In genomic region chr1:40849801-40850592, GRCh38 we compare ENCODE assay signal across 8 cellular contexts. TPM values are rescaled to one million over a fixed set of nuclear protein-coding genes. Genes with fewer than 3 reads are reported as not detected.
DNase-seq lines count a peak whose midpoint lies in the region; ATAC-seq and TF ChIP-seq lines count a peak whose summit lies in the region.

No MANE protein-coding gene starts in this region.

- no peaks in the 10 kb centered on the region for H3K27me3 ChIP-seq in CD8-positive, alpha-beta T cell (ENCODE audit: insufficient read depth, low read length)
- H3K27me3 ChIP-seq in breast epithelium = no peaks in the 10 kb centered on the region
- H3K27me3 ChIP-seq in kidney epithelial cell (ENCODE audit: control insufficient read depth, insufficient read depth, low read length) = no peaks in the 10 kb centered on the region

- H3K9me3 Mint-ChIP-seq in CD8-positive, alpha-beta T cell = no peaks in the 10 kb centered on the region
- no peaks in the 10 kb centered on the region for H3K9me3 Mint-ChIP-seq in WTC11

- no peaks in the 10 kb centered on the region for H3K36me3 ChIP-seq in CD8-positive, alpha-beta T cell (ENCODE audit: insufficient read depth, low read length)
- H3K36me3 ChIP-seq in breast epithelium = no peaks in the 10 kb centered on the region
- no peaks in the 10 kb centered on the region for H3K36me3 ChIP-seq in kidney epithelial cell (ENCODE audit: control insufficient read depth, insufficient read depth, low read length)

- no peak overlapping the region for H3K27ac ChIP-seq in CD8-positive, alpha-beta T cell (ENCODE audit: low read depth, low read length)
- H3K27ac ChIP-seq in breast epithelium = peak overlapping the region in 1 of 2 donors; percentile 57

- H3K36me3 Mint-ChIP-seq in CD8-positive, alpha-beta T cell = no peaks in the 10 kb centered on the region
- no peaks in the 10 kb centered on the region for H3K36me3 Mint-ChIP-seq in WTC11

- no peaks in the 10 kb centered on the region for H3K9me3 ChIP-seq in CD8-positive, alpha-beta T cell (ENCODE audit: low read length)
- no peaks in the 10 kb centered on the region for H3K9me3 ChIP-seq in breast epithelium

- TF ChIP-seq CTCF in CD8-positive, alpha-beta T cell (IDR thresholded peaks at IDR 0.05) = peak; percentile 76
- TF ChIP-seq CTCF in WTC11 (IDR thresholded peaks at IDR 0.05) (peak; percentile 91), breast epithelium (IDR thresholded peaks at IDR 0.05) (peak; percentile 86 to 94 (median 88)), kidney epithelial cell (IDR thresholded peaks at IDR 0.05; ENCODE audit: insufficient read depth, low read length, poor library complexity, severe bottlenecking) (peak; percentile 88)

- no peak overlapping the region for H3K27ac Mint-ChIP-seq in CD8-positive, alpha-beta T cell
- no peak overlapping the region for H3K27ac Mint-ChIP-seq in WTC11

- POLR2A ChIA-PET in CD8-positive, alpha-beta T cell (lab: Charles Lee) = no interaction called here
- POLR2A ChIA-PET in WTC11 (lab: Charles Lee) = no interaction called here

- H3K4me1 ChIP-seq in CD8-positive, alpha-beta T cell (ENCODE audit: insufficient read depth, low read length) = peaks cover 5% of the 10 kb centered on the region
- no peaks in the 10 kb centered on the region for H3K4me1 ChIP-seq in breast epithelium

- TF ChIP-seq POLR2A in breast epithelium (IDR thresholded peaks at IDR 0.05) = no peak

- DNase-seq in CD8-positive, alpha-beta T cell = peak; percentile 57 to 88 (median 73)
- DNase-seq in NCI-H2081 treated with DMSO at 0.1 percent for 48 hours (lab: John Stamatoyannopoulos, UW) (peak; percentile 6), WTC11 (ENCODE audit: low spot score) (peak; percentile 77), breast epithelium (ENCODE audit: low spot score in 2 of 2) (peak; percentile 66 to 80), kidney epithelial cell (ENCODE audit: low read depth) (no peak)
- peak; percentile 72 to 80 for DNase-seq in stimulated activated CD4-positive, alpha-beta T cell treated with anti-CD3 and anti-CD28 coated beads, Interleukin-2, amount 100 ng/mL, for 48 hours

- CTCF ChIA-PET in CD8-positive, alpha-beta T cell (lab: Charles Lee) = interaction anchor here (0.5 to 11.6 kb wide), 44 partner anchors 9 to 317 kb away, joined by 3 to 286 read pairs (median 4); partner anchors contain the start of gene CITED4
- CTCF ChIA-PET in WTC11 (lab: Charles Lee) = interaction anchor here (0.6 to 19.7 kb wide), 21 partner anchors 8 to 318 kb away, joined by 3 to 515 read pairs (median 4); partner anchors contain the start of genes CITED4, CTPS1 and SLFNL1

- peaks cover 15% of the 10 kb centered on the region for H3K4me1 Mint-ChIP-seq in CD8-positive, alpha-beta T cell (ENCODE audit: low read depth)
- peaks cover 10% of the 10 kb centered on the region for H3K4me1 Mint-ChIP-seq in WTC11

- H3K4me3 ChIP-seq in CD8-positive, alpha-beta T cell (ENCODE audit: low read depth, low read length) = peak overlapping the region; percentile 6
- H3K4me3 ChIP-seq in breast epithelium (no peak overlapping the region), kidney epithelial cell (ENCODE audit: low read depth, low read length) (no peak overlapping the region)

- H3K4me3 Mint-ChIP-seq in CD8-positive, alpha-beta T cell = peak overlapping the region; percentile 55
- no peak overlapping the region for H3K4me3 Mint-ChIP-seq in WTC11

- no peaks in the 10 kb centered on the region for H3K27me3 Mint-ChIP-seq in CD8-positive, alpha-beta T cell (ENCODE audit: low read depth)
- H3K27me3 Mint-ChIP-seq in WTC11 (ENCODE audit: low read depth) = no peaks in the 10 kb centered on the region

- ATAC-seq in CD8-positive, alpha-beta T cell = peak; percentile 91
- ATAC-seq in GM21737 (IDR thresholded peaks at IDR 0.05; ENCODE audit: unreplicated experiment) (peak; percentile 61), WTC11 (peak; percentile 71), GM18868 (IDR thresholded peaks at IDR 0.05; ENCODE audit: unreplicated experiment) (no peak)

- intact Hi-C loops in CD8-positive, alpha-beta T cell (cut with DNase I, micrococcal nuclease) = loop anchor here (1.0 to 5.0 kb wide), 5 partner anchors 76 to 705 kb away; no protein-coding TSS in a partner anchor
- intact Hi-C loops in breast epithelium (cut with DNase I; ENCODE audit: low total_unique reads) = no loop called here

TF ChIP-seq in WTC11, 78 proteins besides CTCF, POLR2A, EP300 and RAD21 (continues in another document):
- TF ChIP-seq ZMAT4 (CRISPR knock-in tag; IDR thresholded peaks at IDR 0.05) (no peak), SMAD3 (CRISPR knock-in tag; IDR thresholded peaks at IDR 0.05; ENCODE audit: borderline replicate concordance) (no peak), MAX (CRISPR knock-in tag; IDR thresholded peaks at IDR 0.05) (no peak), RELA (CRISPR knock-in tag; IDR thresholded peaks at IDR 0.05; ENCODE audit: borderline replicate concordance) (no peak), KAT7 (CRISPR knock-in tag; IDR thresholded peaks at IDR 0.05; ENCODE audit: borderline replicate concordance) (no peak), SMAD4 (CRISPR knock-in tag; IDR thresholded peaks at IDR 0.05) (no peak), GRHL2 (CRISPR knock-in tag; IDR thresholded peaks at IDR 0.05; ENCODE audit: insufficient replicate concordance, severe bottlenecking) (no peak), SOX15 (CRISPR knock-in tag; IDR thresholded peaks at IDR 0.05) (no peak), STAT6 (CRISPR knock-in tag; conservative IDR thresholded peaks at IDR 0.05; ENCODE audit: low read depth) (no peak), ZNF317 (CRISPR knock-in tag; IDR thresholded peaks at IDR 0.05; ENCODE audit: borderline replicate concordance, low read depth) (no peak), ZNF396 (CRISPR knock-in tag; IDR thresholded peaks at IDR 0.05; ENCODE audit: borderline replicate concordance) (no peak), ZSCAN18 (CRISPR knock-in tag; IDR thresholded peaks at IDR 0.05) (no peak), ZNF219 (CRISPR knock-in tag; IDR thresholded peaks at IDR 0.05; ENCODE audit: borderline replicate concordance) (no peak), ZBTB43 (CRISPR knock-in tag; IDR thresholded peaks at IDR 0.05) (no peak), HMGA2 (CRISPR knock-in tag; IDR thresholded peaks at IDR 0.05) (no peak), ATF1 (CRISPR knock-in tag; IDR thresholded peaks at IDR 0.05) (no peak), NFATC4 (CRISPR knock-in tag; IDR thresholded peaks at IDR 0.05) (no peak)

RNA-seq across cellular contexts. Expression of gene CITED4, which starts 12.2 kb away (rescaled TPM):
- 10 to 100 TPM; 31.4 to 34.2 TPM for total RNA-seq in CD8-positive, alpha-beta T cell
- total RNA-seq in WTC11 (2021) (22.3 to 24.6 TPM (median 23.9 TPM) in 3 replicates), breast epithelium (100 to 1,000 TPM in 1 of 3 donors, 10 to 100 TPM in 2; 12.2 to 136 (median 26.9) TPM), kidney epithelial cell (31.0 and 48.6 TPM in 2 replicates)
